17 cellular contexts compared by ENCODE assay signal in genomic region chr12:26808766-26809460, GRCh38. TPM values are rescaled to one million over a fixed set of nuclear protein-coding genes. Genes with fewer than 3 reads are reported as not detected.
A peak's percentile ranks its signal among the peaks of the same experiment; 100 is the strongest.
DNase-seq lines count a peak whose midpoint lies in the region; ATAC-seq lines count a peak whose summit lies in the region.
"Had no signal": no experiment of that assay in that cellular context is flagged by ENCODE, and none has a peak within 500 bp of the region (broad histone marks: within the 10 kb centered on the region; RNA-seq: fewer than 3 reads in every experiment).

No MANE protein-coding gene starts in this region.

- ATAC-seq in HG02678 (IDR thresholded peaks at IDR 0.05; ENCODE audit: unreplicated experiment), result peak; percentile 57
- ATAC-seq in stimulated activated naive CD8-positive, alpha-beta T cell treated with anti-CD3 and anti-CD28 coated beads, Interleukin-15, amount 100 ng/mL, for 72 hours, result peak; percentile 86
- no peak for ATAC-seq in HG02759 (IDR thresholded peaks at IDR 0.05; ENCODE audit: unreplicated experiment)
- ATAC-seq: Right ventricle myocardium inferior had no signal

- no peak for DNase-seq in activated naive CD4-positive, alpha-beta T cell treated with anti-CD3 and anti-CD28 coated beads for 36 hours
- DNase-seq in activated naive CD4-positive, alpha-beta T cell treated with anti-CD3 and anti-CD28 coated beads, Interleukin-2, amount 50 U/mL, for 16 hours, result no peak
- no peak for DNase-seq in stimulated activated naive CD8-positive, alpha-beta T cell treated with anti-CD3 and anti-CD28 coated beads, Interleukin-15, amount 100 ng/mL, for 72 hours
- DNase-seq in mesenteric fat pad (ENCODE audit: low spot score) (no peak), NCI-H1694 (lab: John Stamatoyannopoulos, UW) (no peak)
- DNase-seq: activated effector memory CD4-positive, alpha-beta T cell treated with Interleukin-2 at 50 U/mL for 16 hours; foreskin fibroblast; GF-D8; HFFc6; kidney; NCI-H1092 treated with DMSO at 0.1 percent for 48 hours; NCI-H526 treated with DMSO at 0.1 percent for 48 hours had no signal

- H3K36me3 Mint-ChIP-seq in activated naive CD4-positive, alpha-beta T cell treated with anti-CD3 and anti-CD28 coated beads for 36 hours (ENCODE audit: low read depth), result peaks cover 5% of the 10 kb centered on the region

- H3K27me3 Mint-ChIP-seq in activated naive CD4-positive, alpha-beta T cell treated with anti-CD3 and anti-CD28 coated beads for 36 hours (ENCODE audit: low read depth), result no peaks in the 10 kb centered on the region
- H3K27me3 Mint-ChIP-seq in stimulated activated naive CD8-positive, alpha-beta T cell treated with anti-CD3 and anti-CD28 coated beads, Interleukin-15, amount 100 ng/mL, for 72 hours, result no peaks in the 10 kb centered on the region

- no peak overlapping the region for H3K4me3 Mint-ChIP-seq in activated naive CD4-positive, alpha-beta T cell treated with anti-CD3 and anti-CD28 coated beads for 36 hours
- H3K4me3 Mint-ChIP-seq in stimulated activated naive CD8-positive, alpha-beta T cell treated with anti-CD3 and anti-CD28 coated beads, Interleukin-15, amount 100 ng/mL, for 72 hours, result peak overlapping the region; percentile 7 to 48
- H3K4me3 Mint-ChIP-seq: CD14-positive monocyte, HFFc6 had no signal

- CTCF ChIA-PET in activated naive CD4-positive, alpha-beta T cell treated with anti-CD3 and anti-CD28 coated beads for 36 hours (lab: Charles Lee), result interaction anchor here (0.6 to 1.3 kb wide), 5 partner anchors 9 to 80 kb away, joined by 3 to 4 read pairs (median 3); no protein-coding TSS in a partner anchor

- peak overlapping the region; percentile 58 for H3K27ac Mint-ChIP-seq in activated naive CD4-positive, alpha-beta T cell treated with anti-CD3 and anti-CD28 coated beads for 36 hours
- peak overlapping the region in 1 of 2 donors; percentile 5 for H3K27ac Mint-ChIP-seq in stimulated activated naive CD8-positive, alpha-beta T cell treated with anti-CD3 and anti-CD28 coated beads, Interleukin-15, amount 100 ng/mL, for 72 hours
- H3K27ac Mint-ChIP-seq: HFFc6 had no signal

- no peaks in the 10 kb centered on the region for H3K9me3 Mint-ChIP-seq in activated naive CD4-positive, alpha-beta T cell treated with anti-CD3 and anti-CD28 coated beads for 36 hours
- no peaks in the 10 kb centered on the region for H3K9me3 Mint-ChIP-seq in stimulated activated naive CD8-positive, alpha-beta T cell treated with anti-CD3 and anti-CD28 coated beads, Interleukin-15, amount 100 ng/mL, for 72 hours
- H3K9me3 Mint-ChIP-seq: HFFc6 had no signal

- H3K27ac ChIP-seq in angular gyrus (ENCODE audit: low read depth, low read length), result peak overlapping the region; percentile 13

- H3K4me1 Mint-ChIP-seq in activated naive CD4-positive, alpha-beta T cell treated with anti-CD3 and anti-CD28 coated beads for 36 hours (ENCODE audit: low read depth), result peaks cover 41% of the 10 kb centered on the region
- H3K4me1 Mint-ChIP-seq in stimulated activated naive CD8-positive, alpha-beta T cell treated with anti-CD3 and anti-CD28 coated beads, Interleukin-15, amount 100 ng/mL, for 72 hours, result peaks cover 44% of the 10 kb centered on the region

- intact Hi-C loops in activated naive CD4-positive, alpha-beta T cell treated with anti-CD3 and anti-CD28 coated beads for 36 hours (cut with micrococcal nuclease), result loop anchor here (1.0 kb wide), 1 partner anchor 60 kb away; no protein-coding TSS in a partner anchor

RNA-seq across cellular contexts. Expression of gene ITPR2, which starts 24.1 kb away (rescaled TPM):
- 10 to 100 TPM; 24.4 to 24.5 TPM for total RNA-seq in activated naive CD4-positive, alpha-beta T cell treated with anti-CD3 and anti-CD28 coated beads for 36 hours
- 71.3 TPM for total RNA-seq in mesenteric fat pad
